ENCODE assay signal across 12 cellular contexts in genomic region chr5:140262221-140262620, GRCh38. TPM values are rescaled to one million over a fixed set of nuclear protein-coding genes. Genes with fewer than 3 reads are reported as not detected.
A peak's percentile ranks its signal among the peaks of the same experiment; 100 is the strongest.
DNase-seq lines count a peak whose midpoint lies in the region; ATAC-seq and TF ChIP-seq lines count a peak whose summit lies in the region.
"Had no signal": no experiment of that assay in that cellular context is flagged by ENCODE, and none has a peak within 500 bp of the region (broad histone marks: within the 10 kb centered on the region; RNA-seq: fewer than 3 reads in every experiment).

No MANE protein-coding gene starts in this region.

- no TSS peak for BruUV-seq in HCT116 (replicated peaks; lab: Mats Ljungman, UMichigan)
- BruUV-seq in PC-9 (replicated peaks; lab: Mats Ljungman, UMichigan): no TSS peak

- ATAC-seq in HCT116: no peak
- no peak for ATAC-seq in gastrocnemius medialis
- ATAC-seq: CD8-positive, alpha-beta T cell had no signal

- RAD21 ChIA-PET in HCT116 (lab: Charles Lee; ENCODE audit: low non-redundant PET in 1 of 2, low total read pairs in 2 of 2, uncharacterized antibody in 2 of 2, unreplicated experiment in 2 of 2): interaction anchor here (1.0 kb wide), 2 partner anchors 18 to 83 kb away, joined by 3 to 5 read pairs; no protein-coding TSS in a partner anchor

- CTCF ChIA-PET in HCT116 (lab: Charles Lee) (interaction anchor here (1.0 to 3.2 kb wide), 5 partner anchors 17 to 96 kb away, joined by 3 to 22 read pairs (median 8); partner anchors contain the start of gene HBEGF), PC-9 (lab: Charles Lee) (interaction anchor here (0.7 to 3.3 kb wide), 2 partner anchors 76 to 84 kb away, joined by 5 to 40 read pairs; partner anchors contain the start of gene HBEGF)

- no peak overlapping the region for H2AFZ ChIP-seq in HCT116 (ENCODE audit: low read depth, low read length, poor library complexity, severe bottlenecking)
- H2AFZ ChIP-seq in PC-9: no peak overlapping the region
- H2AFZ ChIP-seq in fibroblast of lung (ENCODE audit: low read length): no peak overlapping the region

- peak overlapping the region; percentile 63 for H3K4me2 ChIP-seq in HCT116 (ENCODE audit: low read length)
- peak overlapping the region; percentile 67 for H3K4me2 ChIP-seq in PC-9
- no peak overlapping the region for H3K4me2 ChIP-seq in fibroblast of lung (ENCODE audit: extremely low read depth, insufficient read depth, low read length)

- in situ Hi-C loops in gastrocnemius medialis (cut with MboI; ENCODE audit: low sequenced_read_pairs in 4 of 4): no loop called here

- intact Hi-C loops in HCT116 (cut with micrococcal nuclease): no loop called here
- intact Hi-C loops in PC-9 (cut with micrococcal nuclease; ENCODE audit: unreplicated experiment): loop anchor here (5.0 kb wide), 1 partner anchor 40 kb away; the partner anchor contains the start of gene PFDN1
- intact Hi-C loops in gastrocnemius medialis (cut with DNase I; ENCODE audit: low total_unique reads): loop anchor here (2.0 kb wide), 1 partner anchor 31 kb away; no protein-coding TSS in a partner anchor

- no peak for TF ChIP-seq RAD21 in HCT116 (IDR thresholded peaks at IDR 0.05; ENCODE audit: low read depth)

- H3F3A ChIP-seq in PC-9 (ENCODE audit: insufficient read depth, low read depth): peaks cover 59% of the 10 kb centered on the region

- H3K9me2 ChIP-seq in HCT116 (ENCODE audit: insufficient read depth): no peaks in the 10 kb centered on the region
- no peaks in the 10 kb centered on the region for H3K9me2 ChIP-seq in PC-9 (ENCODE audit: insufficient read depth)

- H3K27me3 ChIP-seq in HCT116 (ENCODE audit: insufficient read depth, low read length) (no peaks in the 10 kb centered on the region), PC-9 (ENCODE audit: insufficient read depth, low read depth) (no peaks in the 10 kb centered on the region), fibroblast of lung (ENCODE audit: control insufficient read depth, insufficient read depth, low read length) (no peaks in the 10 kb centered on the region), gastrocnemius medialis (no peaks in the 10 kb centered on the region)

- POLR2A ChIA-PET in HCT116 (lab: Charles Lee) (interaction anchor here (2.7 kb wide), 1 partner anchor 83 kb away, joined by 24 read pairs; the partner anchor contains the start of gene HBEGF), PC-9 (lab: Charles Lee; ENCODE audit: unreplicated experiment) (interaction anchor here (0.6 kb wide), 1 partner anchor 386 kb away, joined by 3 read pairs; the partner anchor contains the start of gene IK)

- H3K9me3 ChIP-seq in HCT116 (ENCODE audit: control insufficient read depth in 1 of 2, insufficient read depth in 1 of 2, low read depth in 1 of 2, low read length in 2 of 2): no peaks in the 10 kb centered on the region
- no peaks in the 10 kb centered on the region for H3K9me3 ChIP-seq in PC-9 (ENCODE audit: insufficient read depth, low read depth)
- H3K9me3 ChIP-seq in fibroblast of lung (ENCODE audit: control insufficient read depth, insufficient read depth, low read depth, low read length): no peaks in the 10 kb centered on the region
- H3K9me3 ChIP-seq in gastrocnemius medialis: no peaks in the 10 kb centered on the region

- H3K9ac ChIP-seq in HCT116 (ENCODE audit: low read length): 0 out of 2 replicates have a peak overlapping the region, but pooled peaks have one; percentile 20
- no peak overlapping the region for H3K9ac ChIP-seq in fibroblast of lung (ENCODE audit: insufficient read depth, low read length)

- DNase-seq in HCT116 (ENCODE audit: low read depth, low spot score) (no peak), PC-9 (no peak), fibroblast of lung (ENCODE audit: low read depth in 2 of 2) (no peak), gastrocnemius medialis (no peak), mucosa of gallbladder (ENCODE audit: low spot score) (no peak), DMS79 (lab: John Stamatoyannopoulos, UW) (no peak), cerebellar nuclear complex (lab: John Stamatoyannopoulos, UW) (no peak)
- no peak for DNase-seq in activated CD4-positive, alpha-beta T cell treated with anti-CD3 and anti-CD28 coated beads for 1 hour
- DNase-seq: activated CD4-positive, alpha-beta T cell treated with anti-CD3 and anti-CD28 coated beads, Interleukin-2, amount 10 ng/mL, durations not matched to agents 24 days and 14 days; CD8-positive, alpha-beta T cell; NK-92 treated with Interleukin-12 subunit alpha and Interleukin-12 subunit beta, amount 100 ng/mL, for 24 hours; stimulated activated CD4-positive, alpha-beta T cell treated with anti-CD3 and anti-CD28 coated beads, Interleukin-1b, Interleukin-23, amount 100 ng/mL, for 48 hours had no signal

- H3K4me1 ChIP-seq in HCT116 (ENCODE audit: control insufficient read depth in 1 of 2, insufficient read depth in 2 of 2, low read length in 2 of 2): peaks cover 27 to 48% of the 10 kb centered on the region in 2 experiments
- H3K4me1 ChIP-seq in PC-9 (replicated peaks; ENCODE audit: insufficient read depth): peaks cover 64% of the 10 kb centered on the region
- H3K4me1 ChIP-seq in fibroblast of lung (ENCODE audit: control insufficient read depth, extremely low read depth, insufficient read depth, low read length): peaks cover 11% of the 10 kb centered on the region
- peaks cover 37 to 60% of the 10 kb centered on the region in 2 donors for H3K4me1 ChIP-seq in gastrocnemius medialis

- H3K27ac ChIP-seq in HCT116 (ENCODE audit: low read depth, low read length) (no peak overlapping the region), PC-9 (peak overlapping the region; percentile 98), fibroblast of lung (ENCODE audit: insufficient read depth, low read length) (peak overlapping the region; percentile 64), gastrocnemius medialis (peak overlapping the region; percentile 86 to 95 (median 89))

- H3K4me3 ChIP-seq in HCT116 (replicated peaks in 1 of 2; ENCODE audit: low read depth in 1 of 2, low read length in 2 of 2): no peak overlapping the region
- H3K4me3 ChIP-seq in PC-9: peak overlapping the region; percentile 4; the same call in 1 of the 2 replicates
- H3K4me3 ChIP-seq in fibroblast of lung (replicated peaks in 1 of 4; ENCODE audit: control extremely low read depth in 1 of 4, insufficient read depth in 1 of 4, low read depth in 3 of 4, low read length in 4 of 4): no peak overlapping the region
- H3K4me3 ChIP-seq in gastrocnemius medialis: no peak overlapping the region

- H3K36me3 ChIP-seq in HCT116 (ENCODE audit: control insufficient read depth in 1 of 2, insufficient read depth in 2 of 2, low read length in 2 of 2) (no peaks in the 10 kb centered on the region), PC-9 (ENCODE audit: low read depth) (peaks cover 4% of the 10 kb centered on the region; the same call in 1 of the 2 replicates), fibroblast of lung (ENCODE audit: control insufficient read depth, insufficient read depth, low read length) (no peaks in the 10 kb centered on the region), gastrocnemius medialis (no peaks in the 10 kb centered on the region)

- TF ChIP-seq POLR2A in HCT116 (IDR thresholded peaks at IDR 0.05; ENCODE audit: borderline replicate concordance, extremely low read depth, insufficient read depth, insufficient read length): no peak
- no peak for TF ChIP-seq POLR2A in gastrocnemius medialis (IDR thresholded peaks at IDR 0.05)

- H4K20me1 ChIP-seq in HCT116 (ENCODE audit: insufficient read depth) (peaks cover 5% of the 10 kb centered on the region; the same call in 1 of the 2 replicates), PC-9 (ENCODE audit: insufficient read depth) (no peaks in the 10 kb centered on the region), fibroblast of lung (ENCODE audit: control insufficient read depth, extremely low read depth, insufficient read depth, low read length) (no peaks in the 10 kb centered on the region)

- H3K79me2 ChIP-seq in HCT116 (ENCODE audit: insufficient read depth, low read length) (peaks cover 71% of the 10 kb centered on the region), PC-9 (ENCODE audit: low read depth) (peaks cover 52% of the 10 kb centered on the region), fibroblast of lung (ENCODE audit: control insufficient read depth, insufficient read depth, low read length) (peaks cover 13% of the 10 kb centered on the region)

- no peak for TF ChIP-seq CTCF in HCT116 (IDR thresholded peaks at IDR 0.05 in 2 of 3, conservative IDR thresholded peaks at IDR 0.05 in 1 of 3; ENCODE audit: borderline replicate concordance in 1 of 3, insufficient read depth in 1 of 3, low read depth in 2 of 3, low read length in 2 of 3)
- no peak for TF ChIP-seq CTCF in PC-9 (conservative IDR thresholded peaks at IDR 0.05)
- TF ChIP-seq CTCF in fibroblast of lung (conservative IDR thresholded peaks at IDR 0.05 in 1 of 2, IDR thresholded peaks at IDR 0.05 in 1 of 2; ENCODE audit: low read depth in 1 of 2, low read length in 2 of 2): no peak
- no peak for TF ChIP-seq CTCF in gastrocnemius medialis (IDR thresholded peaks at IDR 0.05 in 4 of 5, conservative IDR thresholded peaks at IDR 0.05 in 1 of 5)

TF ChIP-seq in HCT116, 20 proteins besides CTCF, POLR2A, EP300 and RAD21 (continues in another document):
- no peak for TF ChIP-seq ZNF274 (IDR thresholded peaks at IDR 0.05; ENCODE audit: low read depth, low read length)
- no peak for TF ChIP-seq JUND (IDR thresholded peaks at IDR 0.05)
- no peak for TF ChIP-seq TCF7L2 (IDR thresholded peaks at IDR 0.05; ENCODE audit: borderline replicate concordance, extremely low read depth, insufficient read depth, insufficient read length)

RNA-seq across cellular contexts. Expression of gene PFDN1, which starts 40.7 kb away (rescaled TPM):
- total RNA-seq in HCT116 (2021; ENCODE audit: unreplicated experiment) (48.9 TPM), PC-9 (2021) (62.7 and 69.1 TPM in 2 replicates), fibroblast of lung (34.4 and 35.5 TPM in 2 replicates), gastrocnemius medialis (10 to 100 TPM; 47.9 to 81.0 (median 77.9) TPM), mucosa of gallbladder (41.8 TPM)
- polyA plus RNA-seq in HCT116 (2012): 48.8 and 63.0 TPM in 2 replicates
- 125 and 140 TPM in 2 replicates for polyA plus RNA-seq in fibroblast of lung
- 96.9 and 99.0 TPM in 2 replicates for polyA plus RNA-seq in fibroblast of lung (2012)
- polyA minus RNA-seq in fibroblast of lung (ENCODE audit: low replicate concordance): 62.6 and 168 TPM in 2 replicates
